8 cellular contexts compared by ENCODE assay signal in the genomic region with DNA sequence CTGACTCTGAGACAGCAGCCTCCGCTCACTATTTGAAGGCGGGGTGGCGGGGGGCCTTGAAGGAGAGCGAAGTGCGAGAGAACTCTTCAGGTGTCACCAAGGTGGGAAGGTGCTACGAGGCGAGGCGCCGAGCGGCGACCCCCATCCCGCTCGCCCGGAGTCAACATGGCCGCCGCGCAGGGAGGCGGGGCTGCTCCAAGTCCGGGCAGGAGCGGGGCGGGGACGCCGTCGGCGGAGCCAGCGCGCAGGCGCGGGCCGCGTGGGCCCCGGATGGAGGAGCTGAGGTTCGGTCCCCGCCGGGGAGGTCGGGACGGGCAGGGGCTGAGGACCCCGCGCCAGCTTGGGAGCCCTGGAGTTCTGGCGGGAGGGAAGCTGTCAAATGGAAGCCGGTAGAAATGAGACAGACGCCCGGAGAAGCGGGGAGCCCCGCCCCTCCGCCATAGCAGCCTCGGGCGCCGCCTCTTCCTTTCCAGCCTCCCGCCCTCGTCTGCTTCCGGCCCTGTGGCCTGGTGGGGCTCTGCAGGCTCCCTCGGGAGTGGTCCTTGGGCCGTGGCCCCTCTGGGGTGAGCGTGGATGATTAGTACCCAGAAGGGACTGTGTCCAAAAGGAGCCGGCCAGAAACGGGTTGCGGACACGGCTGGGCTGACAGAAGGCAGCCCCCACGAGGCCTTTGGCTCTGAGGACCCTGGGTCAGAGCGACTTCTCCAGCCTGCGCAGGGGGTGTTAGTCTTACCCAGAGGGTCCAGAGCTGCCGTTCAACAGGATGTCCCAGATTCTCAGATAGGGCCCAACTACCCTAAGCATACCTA. TPM values are rescaled to one million over a fixed set of nuclear protein-coding genes. Genes with fewer than 3 reads are reported as not detected.
DNase-seq lines count a peak whose midpoint lies in the region; ATAC-seq and TF ChIP-seq lines count a peak whose summit lies in the region.

A gene (plus strand): TSS at position 245 of the 809 bp plus-strand sequence. CDS start 2,866 bp downstream, outside the sequence.

- TF ChIP-seq POLR2A in GM10847 (IDR thresholded peaks at IDR 0.05; ENCODE audit: extremely low read depth, insufficient read length): peak; percentile 70
- TF ChIP-seq POLR2A in transverse colon (IDR thresholded peaks at IDR 0.05): peak; percentile 81

- peak within 1 kb of the TSS; percentile 89 for H3K4me3 Mint-ChIP-seq in activated naive CD8-positive, alpha-beta T cell treated with anti-CD3 and anti-CD28 coated beads for 36 hours

- DNase-seq in NCI-H1105 (lab: John Stamatoyannopoulos, UW): peak; percentile 95
- peak; percentile 91 for DNase-seq in activated naive CD8-positive, alpha-beta T cell treated with anti-CD3 and anti-CD28 coated beads for 36 hours
- peak; percentile 88 to 92 for DNase-seq in cardiac muscle cell (ENCODE audit: low read depth in 1 of 2, low spot score in 1 of 2)
- peak; percentile 84 for DNase-seq in pons (ENCODE audit: low spot score)
- DNase-seq in transverse colon: peak; percentile 90

- H4K20me1 ChIP-seq in SU-DHL-6 (ENCODE audit: low read depth, low read length): no peaks in the 10 kb centered on the region

- H3K4me3 ChIP-seq in SU-DHL-6 (ENCODE audit: insufficient read depth, low read length, poor library complexity, severe bottlenecking) (peak within 1 kb of the TSS; percentile 85), cardiac muscle cell (peak within 1 kb of the TSS; percentile 62), transverse colon (peak within 1 kb of the TSS; percentile 73 to 90 (median 78))

- H3K27me3 Mint-ChIP-seq in activated naive CD8-positive, alpha-beta T cell treated with anti-CD3 and anti-CD28 coated beads for 36 hours: peaks cover 5% of the 10 kb centered on the region

- peak within 1 kb of the TSS; percentile 68 for H2AFZ ChIP-seq in SU-DHL-6 (ENCODE audit: low read depth, low read length, severe bottlenecking)

- H3K9me3 Mint-ChIP-seq in activated naive CD8-positive, alpha-beta T cell treated with anti-CD3 and anti-CD28 coated beads for 36 hours: no peaks in the 10 kb centered on the region

- H3F3A ChIP-seq in SU-DHL-6 (ENCODE audit: insufficient read depth): peaks cover 66% of the 10 kb centered on the region

- no peaks in the 10 kb centered on the region; the same call in 1 of the 2 replicates for H3K79me2 ChIP-seq in SU-DHL-6 (ENCODE audit: insufficient read depth, low read length)

- no peaks in the 10 kb centered on the region for H3K36me3 ChIP-seq in SU-DHL-6 (ENCODE audit: low read length)
- H3K36me3 ChIP-seq in cardiac muscle cell: no peaks in the 10 kb centered on the region
- H3K36me3 ChIP-seq in transverse colon: no peaks in the 10 kb centered on the region

- H3K27ac ChIP-seq in SU-DHL-6 (ENCODE audit: low read depth, low read length) (peak within 1 kb of the TSS; percentile 98), cardiac muscle cell (peak within 1 kb of the TSS; percentile 98), transverse colon (peak within 1 kb of the TSS; percentile 98 to 99 (median 98))

- no peaks in the 10 kb centered on the region for H3K9me3 ChIP-seq in SU-DHL-6 (ENCODE audit: insufficient read depth, low read length)
- H3K9me3 ChIP-seq in cardiac muscle cell (ENCODE audit: low read depth): no peaks in the 10 kb centered on the region
- H3K9me3 ChIP-seq in transverse colon: no peaks in the 10 kb centered on the region

- H3K4me1 Mint-ChIP-seq in activated naive CD8-positive, alpha-beta T cell treated with anti-CD3 and anti-CD28 coated beads for 36 hours: peaks cover 66% of the 10 kb centered on the region

- peak within 1 kb of the TSS; percentile 97 for H3K9ac ChIP-seq in SU-DHL-6 (ENCODE audit: low read length)

- H3K27me3 ChIP-seq in SU-DHL-6 (ENCODE audit: low read length): no peaks in the 10 kb centered on the region
- H3K27me3 ChIP-seq in cardiac muscle cell: no peaks in the 10 kb centered on the region
- H3K27me3 ChIP-seq in transverse colon: no peaks in the 10 kb centered on the region

- peak within 1 kb of the TSS; percentile 97 for H3K27ac Mint-ChIP-seq in activated naive CD8-positive, alpha-beta T cell treated with anti-CD3 and anti-CD28 coated beads for 36 hours

- ATAC-seq in HG02588 (IDR thresholded peaks at IDR 0.05; ENCODE audit: unreplicated experiment): peak; percentile 65

- no peak for TF ChIP-seq EP300 in transverse colon (IDR thresholded peaks at IDR 0.05; ENCODE audit: low read depth)

- H3K4me2 ChIP-seq in SU-DHL-6 (ENCODE audit: low read depth, low read length, poor library complexity, severe bottlenecking): peak within 1 kb of the TSS; percentile 89

- H3K4me1 ChIP-seq in cardiac muscle cell (ENCODE audit: low read depth) (peaks cover 32% of the 10 kb centered on the region), transverse colon (peaks cover 20 to 58% (median 50%) of the 10 kb centered on the region in 4 donors)

- TF ChIP-seq CTCF in SU-DHL-6 (IDR thresholded peaks at IDR 0.05; ENCODE audit: insufficient read depth, low read length, poor library complexity, severe bottlenecking): no peak
- TF ChIP-seq CTCF in cardiac muscle cell (IDR thresholded peaks at IDR 0.05; ENCODE audit: low read depth, low read length): no peak
- peak in 3 of 5 experiments; percentile 6 to 58 (median 51) for TF ChIP-seq CTCF in transverse colon (IDR thresholded peaks at IDR 0.05)

- H3K9me2 ChIP-seq in SU-DHL-6 (replicated peaks; ENCODE audit: insufficient read depth, low read length): no peaks in the 10 kb centered on the region

- 1% methylated on average over 40 of the region's 63 CpGs; no CpG with 5 or more reads in 1 of the 2 donors for WGBS in transverse colon (ENCODE audit: low coverage in 1 of 2), 2 donors

- in situ Hi-C loops in transverse colon (cut with MboI; ENCODE audit: low pct_ligation_motif_present in 1 of 4, low pct_unique_long_range_greater_than_20kb in 1 of 4, low sequenced_read_pairs in 3 of 4): loop anchor here (10.0 to 25.0 kb wide), 2 partner anchors 93 to 101 kb away; a partner anchor contains a TSS

- H3K36me3 Mint-ChIP-seq in activated naive CD8-positive, alpha-beta T cell treated with anti-CD3 and anti-CD28 coated beads for 36 hours: peaks cover 29% of the 10 kb centered on the region

- intact Hi-C loops in transverse colon (cut with DNase I; ENCODE audit: low total_unique reads): loop anchor here (5.0 kb wide), 2 partner anchors 96 to 111 kb away; no protein-coding TSS in a partner anchor

RNA-seq across cellular contexts. Expression of the gene that starts here (rescaled TPM):
- total RNA-seq in activated naive CD8-positive, alpha-beta T cell treated with anti-CD3 and anti-CD28 coated beads for 36 hours: 10 to 100 TPM; 20.8 to 20.9 TPM
- total RNA-seq in cardiac muscle cell: 8.5 and 13.7 TPM in 2 replicates
- polyA plus RNA-seq in cardiac muscle cell: 11.7 and 12.4 TPM in 2 replicates
- 10 to 100 TPM; 16.1 to 32.2 (median 24.2) TPM for total RNA-seq in transverse colon

Comparison
In these comparisons a context has a peak if more than half of its experiments do, and no peak if none do; other contexts are left out.
1. Peak in every context shown above with its lines: DNase-seq, ATAC-seq, H3K4me3 ChIP-seq and H3K27ac ChIP-seq.
2. CTCF ChIP-seq: peak in transverse colon (3 of 5); none in SU-DHL-6 (single experiment) and cardiac muscle cell (single experiment).